Comparison of ENCODE assay signal across 11 cellular contexts in genomic region chr15:52233405-52233804, GRCh38. TPM values are rescaled to one million over a fixed set of nuclear protein-coding genes. Genes with fewer than 3 reads are reported as not detected.
DNase-seq lines count a peak whose midpoint lies in the region; ATAC-seq, FAIRE-seq and TF ChIP-seq lines count a peak whose summit lies in the region.
"Had no signal": no experiment of that assay in that cellular context is flagged by ENCODE, and none has a peak within 500 bp of the region (broad histone marks: within the 10 kb centered on the region; RNA-seq: fewer than 3 reads in every experiment).

No MANE protein-coding gene starts in this region.

- H2AFZ ChIP-seq in astrocyte (ENCODE audit: low read depth, low read length), result no peak overlapping the region

- no peaks in the 10 kb centered on the region for H3K9me3 Mint-ChIP-seq in astrocyte (ENCODE audit: unreplicated experiment)
- H3K9me3 Mint-ChIP-seq: activated CD4-positive, alpha-beta T cell treated with anti-CD3 and anti-CD28 coated beads, Interleukin-2, amount 10 ng/mL, durations not matched to agents 24 days and 14 days had no signal

- 31 to 36% methylated on average over 4 of the region's 4 CpGs for WGBS in tibial nerve, 2 donors

- no peak overlapping the region for H3K9ac ChIP-seq in astrocyte (ENCODE audit: low read length)

- DNase-seq in AG20443 (ENCODE audit: low spot score), result peak; percentile 53
- DNase-seq in astrocyte (ENCODE audit: low read depth), result no peak
- DNase-seq in Ammon's horn (ENCODE audit: low spot score), result no peak
- DNase-seq in GM19240 (ENCODE audit: insufficient read length, low spot score), result no peak
- no peak for DNase-seq in dorsolateral prefrontal cortex
- DNase-seq in tibial nerve (ENCODE audit: low spot score in 2 of 2), result no peak
- DNase-seq: activated CD4-positive, alpha-beta T cell treated with anti-CD3 and anti-CD28 coated beads, Interleukin-2, amount 10 ng/mL, durations not matched to agents 24 days and 14 days; colonic mucosa; NCI-H345 had no signal

- FAIRE-seq in astrocyte (lab: Jason Lieb, UNC), result no peak

- H3K27ac Mint-ChIP-seq in astrocyte (ENCODE audit: unreplicated experiment), result peak overlapping the region; percentile 69
- H3K27ac Mint-ChIP-seq: activated CD4-positive, alpha-beta T cell treated with anti-CD3 and anti-CD28 coated beads, Interleukin-2, amount 10 ng/mL, durations not matched to agents 24 days and 14 days had no signal

- intact Hi-C loops in dorsolateral prefrontal cortex (cut with DNase I), result no loop called here

- TF ChIP-seq EP300 in tibial nerve (IDR thresholded peaks at IDR 0.05), result no peak

- H3K27me3 Mint-ChIP-seq in astrocyte (ENCODE audit: low read depth, unreplicated experiment), result no peaks in the 10 kb centered on the region
- H3K27me3 Mint-ChIP-seq: activated CD4-positive, alpha-beta T cell treated with anti-CD3 and anti-CD28 coated beads, Interleukin-2, amount 10 ng/mL, durations not matched to agents 24 days and 14 days had no signal

- peak overlapping the region; percentile 6 for H3K4me3 Mint-ChIP-seq in astrocyte (ENCODE audit: unreplicated experiment)
- H3K4me3 Mint-ChIP-seq: activated CD4-positive, alpha-beta T cell treated with anti-CD3 and anti-CD28 coated beads, Interleukin-2, amount 10 ng/mL, durations not matched to agents 24 days and 14 days had no signal

- H3K4me3 ChIP-seq in astrocyte (ENCODE audit: insufficient read depth, low read depth, low read length) (no peak overlapping the region), dorsolateral prefrontal cortex (no peak overlapping the region), tibial nerve (no peak overlapping the region)
- H3K4me3 ChIP-seq: colonic mucosa had no signal

- TF ChIP-seq CTCF in astrocyte (IDR thresholded peaks at IDR 0.05; ENCODE audit: insufficient read depth, low read depth, low read length), result no peak
- no peak for TF ChIP-seq CTCF in dorsolateral prefrontal cortex (IDR thresholded peaks at IDR 0.05 in 54 of 56, conservative IDR thresholded peaks at IDR 0.05 in 2 of 56; ENCODE audit: low read depth in 1 of 56, partially characterized antibody in 56 of 56)
- no peak for TF ChIP-seq CTCF in tibial nerve (IDR thresholded peaks at IDR 0.05)

- no peak overlapping the region for H3K27ac ChIP-seq in astrocyte (ENCODE audit: low read depth, low read length)
- H3K27ac ChIP-seq in dorsolateral prefrontal cortex, result no peak overlapping the region
- H3K27ac ChIP-seq in tibial nerve, result peak overlapping the region in 1 of 4 donors; percentile 29
- H3K27ac ChIP-seq: colonic mucosa had no signal

- no peaks in the 10 kb centered on the region for H3K79me2 ChIP-seq in astrocyte (ENCODE audit: insufficient read depth, low read length)

- ATAC-seq in GM18867 (IDR thresholded peaks at IDR 0.05; ENCODE audit: unreplicated experiment), result peak; percentile 47
- peak; percentile 39 for ATAC-seq in HG03460 (IDR thresholded peaks at IDR 0.05; ENCODE audit: unreplicated experiment)

- no peaks in the 10 kb centered on the region for H3K36me3 ChIP-seq in astrocyte (ENCODE audit: insufficient read depth, low read length)
- H3K36me3 ChIP-seq in tibial nerve, result no peaks in the 10 kb centered on the region

- H3K4me1 Mint-ChIP-seq in astrocyte (ENCODE audit: low read depth, unreplicated experiment), result peaks cover 14% of the 10 kb centered on the region

- no peak for TF ChIP-seq POLR2A in tibial nerve (IDR thresholded peaks at IDR 0.05)

- H3K9me3 ChIP-seq in astrocyte (ENCODE audit: insufficient read depth, low read depth, low read length), result no peaks in the 10 kb centered on the region
- H3K9me3 ChIP-seq in tibial nerve, result no peaks in the 10 kb centered on the region
- H3K9me3 ChIP-seq: colonic mucosa had no signal

- H3K4me2 ChIP-seq in astrocyte (ENCODE audit: low read length), result peak overlapping the region; percentile 16

- H4K20me1 ChIP-seq in astrocyte (ENCODE audit: insufficient read depth, low read length), result no peaks in the 10 kb centered on the region

- H3K4me1 ChIP-seq in astrocyte (ENCODE audit: insufficient read depth, low read length), result no peaks in the 10 kb centered on the region
- peaks cover 0 to 7% (median 3%) of the 10 kb centered on the region in 4 donors for H3K4me1 ChIP-seq in tibial nerve
- H3K4me1 ChIP-seq: colonic mucosa had no signal

- H3K36me3 Mint-ChIP-seq in astrocyte (ENCODE audit: low read depth, unreplicated experiment), result no peaks in the 10 kb centered on the region

- peaks cover 2% of the 10 kb centered on the region for H3K27me3 ChIP-seq in astrocyte (ENCODE audit: insufficient read depth, low read length)
- no peaks in the 10 kb centered on the region for H3K27me3 ChIP-seq in dorsolateral prefrontal cortex
- no peaks in the 10 kb centered on the region for H3K27me3 ChIP-seq in tibial nerve
- H3K27me3 ChIP-seq: colonic mucosa had no signal

RNA-seq across cellular contexts. Expression of gene GNB5, which starts 42.2 kb away (rescaled TPM):
- 25.6 and 27.6 TPM in 2 replicates for total RNA-seq in astrocyte
- 100 to 1,000 TPM in 69 of 120 experiments, 10 to 100 TPM in 51; 35.2 to 150 (median 106) TPM for total RNA-seq in dorsolateral prefrontal cortex
- 10 to 100 TPM in 3 of 4 donors, 1 to 10 TPM in 1; 5.5 to 24.1 (median 16.4) TPM for total RNA-seq in tibial nerve
